Comparison of ENCODE assay signal across 23 cellular contexts in genomic region chr9:125603478-125604021, GRCh38.
"Had no signal": no experiment of that assay in that cellular context is flagged by ENCODE, and none has a peak within 500 bp of the region (broad histone marks: within the 10 kb centered on the region; RNA-seq: fewer than 3 reads in every experiment).

No MANE protein-coding gene starts in this region.

- H3K9me3 ChIP-seq: breast epithelium, Peyer's patch, SJSA1 had no signal

- H3K27ac ChIP-seq: breast epithelium, SJSA1, WERI-Rb-1 had no signal

- DNase-seq: activated CD4-positive, alpha-beta T cell treated with anti-CD3 and anti-CD28 coated beads for 4 hours; activated CD8-positive, alpha-beta memory T cell treated with anti-CD3 and anti-CD28 coated beads, Interleukin-2, amount 50 U/mL, for 4 hours; activated CD8-positive, alpha-beta T cell treated with anti-CD3 and anti-CD28 coated beads for 36 hours; activated naive CD4-positive, alpha-beta T cell; aorta; caudate nucleus; Kasumi-1; KBM-7; NCI-H1092 treated with DMSO at 0.1 percent for 48 hours; NCI-H1417 treated with DMSO at 0.1 percent for 48 hours; NCI-H1694; NCI-H2029; NCI-H2107; NCI-H510A treated with DMSO at 0.1 percent for 48 hours; Peyer's patch; SHP77; T-cell; T-helper 2 cell; T1000; WERI-Rb-1 had no signal

- H3K4me3 ChIP-seq: breast epithelium, SJSA1 had no signal

- H3K36me3 ChIP-seq: breast epithelium, Peyer's patch, SJSA1, WERI-Rb-1 had no signal

- ATAC-seq: activated CD4-positive, CD25-positive, alpha-beta regulatory T cell treated with anti-CD3 and anti-CD28 coated beads, Interleukin-2, amount 50 U/mL, for 24 hours; activated CD8-positive, alpha-beta T cell treated with anti-CD3 and anti-CD28 coated beads for 36 hours; T-cell had no signal

- H3K27me3 ChIP-seq: breast epithelium, Peyer's patch, SJSA1 had no signal

- H3K4me1 ChIP-seq: breast epithelium, SJSA1 had no signal
